In genomic region chr6:111810321-111811235, GRCh38 we compare ENCODE assay signal across 13 cellular contexts.
DNase-seq lines count a peak whose midpoint lies in the region; ATAC-seq and TF ChIP-seq lines count a peak whose summit lies in the region.
"Had no signal": no experiment of that assay in that cellular context is flagged by ENCODE, and none has a peak within 500 bp of the region (broad histone marks: within the 10 kb centered on the region; RNA-seq: fewer than 3 reads in every experiment).

No MANE protein-coding gene starts in this region.

- H3K9me3 ChIP-seq in spleen, result no peaks in the 10 kb centered on the region
- H3K9me3 ChIP-seq: Peyer's patch, right atrium auricular region, suprapubic skin had no signal

- peak; percentile 38 for DNase-seq in NCI-H2171 treated with DMSO at 0.1 percent for 48 hours (lab: John Stamatoyannopoulos, UW)
- DNase-seq in NCI-H2171 (lab: John Stamatoyannopoulos, UW), result no peak
- DNase-seq in WTC11 (ENCODE audit: low spot score), result no peak
- no peak for DNase-seq in central memory CD8-positive, alpha-beta T cell (ENCODE audit: low spot score in 2 of 2)
- DNase-seq in spleen, result no peak
- DNase-seq in NAMALWA (ENCODE audit: low spot score), result no peak
- DNase-seq: cerebellar nuclear complex, NCI-H345, Peyer's patch had no signal

- no peaks in the 10 kb centered on the region for H3K36me3 Mint-ChIP-seq in WTC11
- H3K36me3 Mint-ChIP-seq in central memory CD8-positive, alpha-beta T cell (ENCODE audit: insufficient read depth), result peaks cover 34% of the 10 kb centered on the region

- no peak overlapping the region for H3K4me3 ChIP-seq in spleen
- H3K4me3 ChIP-seq: Peyer's patch, right atrium auricular region, suprapubic skin had no signal

- ATAC-seq in WTC11, result no peak
- peak; percentile 59 for ATAC-seq in central memory CD8-positive, alpha-beta T cell (replicated peaks; ENCODE audit: extremely low read depth, poor library complexity, severe bottlenecking)
- no peak for ATAC-seq in GM18867 (IDR thresholded peaks at IDR 0.05; ENCODE audit: unreplicated experiment)
- no peak for ATAC-seq in GM21381 (IDR thresholded peaks at IDR 0.05; ENCODE audit: unreplicated experiment)

- H3K4me1 Mint-ChIP-seq in WTC11, result peaks cover 34% of the 10 kb centered on the region
- peaks cover 72% of the 10 kb centered on the region for H3K4me1 Mint-ChIP-seq in central memory CD8-positive, alpha-beta T cell

- no peak for TF ChIP-seq POLR2A in spleen (IDR thresholded peaks at IDR 0.05)

- peak overlapping the region; percentile 3; the same call in 1 of the 2 replicates for H3K27ac Mint-ChIP-seq in WTC11
- peak overlapping the region; percentile 91 for H3K27ac Mint-ChIP-seq in central memory CD8-positive, alpha-beta T cell (ENCODE audit: low read depth)

- H3K36me3 ChIP-seq in spleen, result peaks cover 0 to 18% (median 0%) of the 10 kb centered on the region in 6 donors
- H3K36me3 ChIP-seq: Peyer's patch, suprapubic skin had no signal

- H3K27me3 Mint-ChIP-seq in WTC11 (ENCODE audit: low read depth), result no peaks in the 10 kb centered on the region
- no peaks in the 10 kb centered on the region for H3K27me3 Mint-ChIP-seq in central memory CD8-positive, alpha-beta T cell

- POLR2A ChIA-PET in WTC11 (lab: Charles Lee), result no interaction called here

- H3K4me3 Mint-ChIP-seq in WTC11, result no peak overlapping the region
- peak overlapping the region; percentile 66 for H3K4me3 Mint-ChIP-seq in central memory CD8-positive, alpha-beta T cell

- H3K27me3 ChIP-seq in spleen (replicated peaks in 1 of 7), result no peaks in the 10 kb centered on the region
- H3K27me3 ChIP-seq: Peyer's patch, right atrium auricular region, suprapubic skin had no signal

- CTCF ChIA-PET in WTC11 (lab: Charles Lee), result no interaction called here

- intact Hi-C loops in spleen (cut with DNase I; ENCODE audit: low total_unique reads), result no loop called here

- WGBS in spleen, 5 donors, result 69 to 77% (median 74%) methylated on average over 10 of the region's 10 CpGs

- H3K4me1 ChIP-seq in spleen, result peaks cover 0 to 97% (median 50%) of the 10 kb centered on the region in 6 donors

- peak overlapping the region in 5 of 8 donors; percentile 2 to 54 (median 26) for H3K27ac ChIP-seq in spleen
- H3K27ac ChIP-seq: right atrium auricular region, suprapubic skin had no signal

- H3K9me3 Mint-ChIP-seq in WTC11, result no peaks in the 10 kb centered on the region
- no peaks in the 10 kb centered on the region for H3K9me3 Mint-ChIP-seq in central memory CD8-positive, alpha-beta T cell

- no peak for TF ChIP-seq CTCF in WTC11 (IDR thresholded peaks at IDR 0.05)
- TF ChIP-seq CTCF in spleen (IDR thresholded peaks at IDR 0.05 in 8 of 11, conservative IDR thresholded peaks at IDR 0.05 in 3 of 11), result no peak

TF ChIP-seq in WTC11, 78 proteins besides CTCF, POLR2A, EP300 and RAD21:
- no peak for TF ChIP-seq ERG (CRISPR knock-in tag; IDR thresholded peaks at IDR 0.05)
- TF ChIP-seq MYBL2 (CRISPR knock-in tag; IDR thresholded peaks at IDR 0.05), result no peak
- TF ChIP-seq ZNF263 (CRISPR knock-in tag; IDR thresholded peaks at IDR 0.05; ENCODE audit: low read depth), result no peak
- TF ChIP-seq JUN (CRISPR knock-in tag; IDR thresholded peaks at IDR 0.05), result no peak
- no peak for TF ChIP-seq ZNF416 (CRISPR knock-in tag; IDR thresholded peaks at IDR 0.05)
- TF ChIP-seq, protein P1, sequence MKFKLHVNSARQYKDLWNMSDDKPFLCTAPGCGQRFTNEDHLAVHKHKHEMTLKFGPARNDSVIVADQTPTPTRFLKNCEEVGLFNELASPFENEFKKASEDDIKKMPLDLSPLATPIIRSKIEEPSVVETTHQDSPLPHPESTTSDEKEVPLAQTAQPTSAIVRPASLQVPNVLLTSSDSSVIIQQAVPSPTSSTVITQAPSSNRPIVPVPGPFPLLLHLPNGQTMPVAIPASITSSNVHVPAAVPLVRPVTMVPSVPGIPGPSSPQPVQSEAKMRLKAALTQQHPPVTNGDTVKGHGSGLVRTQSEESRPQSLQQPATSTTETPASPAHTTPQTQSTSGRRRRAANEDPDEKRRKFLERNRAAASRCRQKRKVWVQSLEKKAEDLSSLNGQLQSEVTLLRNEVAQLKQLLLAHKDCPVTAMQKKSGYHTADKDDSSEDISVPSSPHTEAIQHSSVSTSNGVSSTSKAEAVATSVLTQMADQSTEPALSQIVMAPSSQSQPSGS (CRISPR knock-in tag; IDR thresholded peaks at IDR 0.05; ENCODE audit: borderline replicate concordance, low read depth), result no peak
- TF ChIP-seq, protein P2, sequence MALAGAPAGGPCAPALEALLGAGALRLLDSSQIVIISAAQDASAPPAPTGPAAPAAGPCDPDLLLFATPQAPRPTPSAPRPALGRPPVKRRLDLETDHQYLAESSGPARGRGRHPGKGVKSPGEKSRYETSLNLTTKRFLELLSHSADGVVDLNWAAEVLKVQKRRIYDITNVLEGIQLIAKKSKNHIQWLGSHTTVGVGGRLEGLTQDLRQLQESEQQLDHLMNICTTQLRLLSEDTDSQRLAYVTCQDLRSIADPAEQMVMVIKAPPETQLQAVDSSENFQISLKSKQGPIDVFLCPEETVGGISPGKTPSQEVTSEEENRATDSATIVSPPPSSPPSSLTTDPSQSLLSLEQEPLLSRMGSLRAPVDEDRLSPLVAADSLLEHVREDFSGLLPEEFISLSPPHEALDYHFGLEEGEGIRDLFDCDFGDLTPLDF (CRISPR knock-in tag; IDR thresholded peaks at IDR 0.05), result no peak
- TF ChIP-seq ZNF121 (CRISPR knock-in tag; IDR thresholded peaks at IDR 0.05), result no peak
- TF ChIP-seq HMGA2 (CRISPR knock-in tag; IDR thresholded peaks at IDR 0.05), result no peak
- no peak for TF ChIP-seq EMX1 (CRISPR knock-in tag; IDR thresholded peaks at IDR 0.05)
- TF ChIP-seq, protein P3, sequence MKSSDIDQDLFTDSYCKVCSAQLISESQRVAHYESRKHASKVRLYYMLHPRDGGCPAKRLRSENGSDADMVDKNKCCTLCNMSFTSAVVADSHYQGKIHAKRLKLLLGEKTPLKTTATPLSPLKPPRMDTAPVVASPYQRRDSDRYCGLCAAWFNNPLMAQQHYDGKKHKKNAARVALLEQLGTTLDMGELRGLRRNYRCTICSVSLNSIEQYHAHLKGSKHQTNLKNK (CRISPR knock-in tag; IDR thresholded peaks at IDR 0.05), result no peak
- no peak for TF ChIP-seq ETV6 (CRISPR knock-in tag; IDR thresholded peaks at IDR 0.05)
- no peak for TF ChIP-seq FOXP1 (CRISPR knock-in tag; IDR thresholded peaks at IDR 0.05; ENCODE audit: borderline replicate concordance)
- no peak for TF ChIP-seq TCF7 (CRISPR knock-in tag; IDR thresholded peaks at IDR 0.05; ENCODE audit: low read depth)
